Comparison of ENCODE assay signal across 18 cellular contexts in genomic region chr2:199684832-199685231, GRCh38.
DNase-seq lines count a peak whose midpoint lies in the region; ATAC-seq and TF ChIP-seq lines count a peak whose summit lies in the region.
"Had no signal": no experiment of that assay in that cellular context is flagged by ENCODE, and none has a peak within 500 bp of the region (broad histone marks: within the 10 kb centered on the region; RNA-seq: fewer than 3 reads in every experiment).

No MANE protein-coding gene starts in this region.

- WGBS in body of pancreas, 2 donors: 57 to 63% methylated on average over 2 of the region's 2 CpGs
- 65% methylated on average over 2 of the region's 2 CpGs for WGBS in lower leg skin, 2 donors

- no peaks in the 10 kb centered on the region for H3K4me1 ChIP-seq in mucosa of descending colon (ENCODE audit: low read depth)
- no peaks in the 10 kb centered on the region for H3K4me1 ChIP-seq in body of pancreas
- no peaks in the 10 kb centered on the region for H3K4me1 ChIP-seq in left lung
- no peaks in the 10 kb centered on the region for H3K4me1 ChIP-seq in Peyer's patch

- H3K36me3 ChIP-seq in mucosa of descending colon (ENCODE audit: low read depth): no peaks in the 10 kb centered on the region
- H3K36me3 ChIP-seq in body of pancreas (replicated peaks in 1 of 2; ENCODE audit: insufficient read depth in 1 of 2, low read depth in 2 of 2): no peaks in the 10 kb centered on the region
- no peaks in the 10 kb centered on the region for H3K36me3 ChIP-seq in left lung
- H3K36me3 ChIP-seq in Peyer's patch: no peaks in the 10 kb centered on the region

- intact Hi-C loops in mucosa of descending colon (cut with DNase I, micrococcal nuclease): no loop called here
- intact Hi-C loops in body of pancreas (cut with DNase I): no loop called here
- intact Hi-C loops in left lung (cut with DNase I): no loop called here
- intact Hi-C loops in lower leg skin (cut with DNase I; ENCODE audit: low total_unique reads): no loop called here

- H3K4me3 ChIP-seq in mucosa of descending colon (no peak overlapping the region), body of pancreas (no peak overlapping the region), left lung (no peak overlapping the region), lower leg skin (ENCODE audit: low read depth, poor library complexity, severe bottlenecking) (no peak overlapping the region), Peyer's patch (no peak overlapping the region)

- no peak for TF ChIP-seq POLR2A in body of pancreas (IDR thresholded peaks at IDR 0.05)
- TF ChIP-seq POLR2A in lower leg skin (IDR thresholded peaks at IDR 0.05): no peak
- no peak for TF ChIP-seq POLR2A in Peyer's patch (IDR thresholded peaks at IDR 0.05)

- H3K9me3 ChIP-seq in mucosa of descending colon (no peaks in the 10 kb centered on the region), body of pancreas (no peaks in the 10 kb centered on the region), left lung (no peaks in the 10 kb centered on the region), Peyer's patch (no peaks in the 10 kb centered on the region)

- ATAC-seq in GM19025 (IDR thresholded peaks at IDR 0.05; ENCODE audit: low read depth, unreplicated experiment): peak; percentile 34
- peak; percentile 58 for ATAC-seq in GM21737 (IDR thresholded peaks at IDR 0.05; ENCODE audit: unreplicated experiment)
- ATAC-seq in HG03469 (IDR thresholded peaks at IDR 0.05; ENCODE audit: unreplicated experiment): peak; percentile 47
- ATAC-seq in mucosa of descending colon: peak; percentile 65
- no peak for ATAC-seq in body of pancreas
- ATAC-seq in left lung: no peak

- H3K27ac ChIP-seq in body of pancreas (no peak overlapping the region), left lung (no peak overlapping the region), Peyer's patch (no peak overlapping the region)
- H3K27ac ChIP-seq: KMS-11 had no signal

- no peak for TF ChIP-seq CTCF in mucosa of descending colon (IDR thresholded peaks at IDR 0.05)
- TF ChIP-seq CTCF in body of pancreas (IDR thresholded peaks at IDR 0.05): no peak
- TF ChIP-seq CTCF in left lung (IDR thresholded peaks at IDR 0.05): no peak
- no peak for TF ChIP-seq CTCF in lower leg skin (IDR thresholded peaks at IDR 0.05)
- no peak for TF ChIP-seq CTCF in Peyer's patch (IDR thresholded peaks at IDR 0.05)

- DNase-seq in mucosa of descending colon: no peak
- DNase-seq in body of pancreas: no peak
- DNase-seq in left lung: no peak
- no peak for DNase-seq in lower leg skin (ENCODE audit: low spot score in 2 of 2)
- no peak for DNase-seq in Peyer's patch
- DNase-seq: COR-L47, DMS153, HFFc6, NCI-H1105, NCI-H1694, NCI-H226, NCI-H524 treated with DMSO at 0.1 percent for 48 hours, RPMI8226, T-helper 2 cell had no signal

- H3K27me3 ChIP-seq in body of pancreas (no peaks in the 10 kb centered on the region), left lung (no peaks in the 10 kb centered on the region), Peyer's patch (no peaks in the 10 kb centered on the region)

Comparison
In these comparisons a context has a peak if more than half of its experiments do, and no peak if none do; other contexts are left out.
1. ATAC-seq: peak in GM19025 (single experiment), GM21737 (single experiment), HG03469 (single experiment) and mucosa of descending colon (single experiment); none in body of pancreas (single experiment) and left lung (single experiment).